15 cellular contexts compared by ENCODE assay signal in the genomic region with DNA sequence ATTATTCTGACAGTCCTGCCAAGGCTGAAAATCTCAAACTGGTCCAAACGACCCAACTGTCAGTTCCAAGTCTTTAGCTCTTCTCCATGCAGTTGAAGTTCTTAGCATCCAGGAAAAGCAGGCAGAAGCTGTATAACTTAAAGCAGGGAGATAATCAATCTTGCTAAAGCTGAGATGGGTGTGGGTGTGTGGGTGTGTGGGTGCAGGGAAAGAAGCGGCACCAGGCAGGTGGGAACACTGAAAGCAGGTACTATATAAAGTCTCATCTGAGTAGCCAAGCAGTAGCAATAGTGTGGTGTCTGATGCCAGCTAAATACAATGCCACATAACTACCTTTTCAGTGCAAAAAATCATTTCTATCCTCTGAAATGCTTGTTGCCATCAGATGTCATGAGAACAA.
DNase-seq lines count a peak whose midpoint lies in the region; TF ChIP-seq lines count a peak whose summit lies in the region.
"Had no signal": no experiment of that assay in that cellular context is flagged by ENCODE, and none has a peak within 500 bp of the region (broad histone marks: within the 10 kb centered on the region; RNA-seq: fewer than 3 reads in every experiment).

No MANE protein-coding gene starts in this region.

- TF ChIP-seq CTCF in VCaP (conservative IDR thresholded peaks at IDR 0.05) = no peak

- peak; percentile 10 for DNase-seq in NCI-H2107 treated with DMSO at 0.1 percent for 48 hours (lab: John Stamatoyannopoulos, UW; ENCODE audit: unreplicated experiment)
- DNase-seq in NCI-H2107 (lab: John Stamatoyannopoulos, UW) = no peak
- DNase-seq in COLO668 (lab: John Stamatoyannopoulos, UW; ENCODE audit: unreplicated experiment) = peak; percentile 12
- DNase-seq in head of caudate nucleus = peak in 35 of 42 donors; percentile 3 to 77 (median 44)
- DNase-seq in HuH-7 (ENCODE audit: low spot score) = no peak
- DNase-seq in germinal center (ENCODE audit: low spot score) = no peak
- DNase-seq: 8988T; Calu3; CD4-positive, alpha-beta memory T cell; DMS79 treated with DMSO at 0.1 percent for 48 hours; GF-D8; H7; HFFc6 had no signal

- intact Hi-C loops in head of caudate nucleus (cut with DNase I) = no loop called here

- peak overlapping the region; percentile 65 for H3K27ac ChIP-seq in VCaP
- H3K27ac ChIP-seq: BLaER1 had no signal

Comparison
In these comparisons a context has a peak if more than half of its experiments do, and no peak if none do; other contexts are left out.
1. DNase-seq: peak in NCI-H2107 treated with DMSO at 0.1 percent for 48 hours (single experiment), COLO668 (single experiment) and head of caudate nucleus (35 of 42); none in NCI-H2107 (single experiment), HuH-7 (single experiment) and germinal center (single experiment).